In the genomic region with DNA sequence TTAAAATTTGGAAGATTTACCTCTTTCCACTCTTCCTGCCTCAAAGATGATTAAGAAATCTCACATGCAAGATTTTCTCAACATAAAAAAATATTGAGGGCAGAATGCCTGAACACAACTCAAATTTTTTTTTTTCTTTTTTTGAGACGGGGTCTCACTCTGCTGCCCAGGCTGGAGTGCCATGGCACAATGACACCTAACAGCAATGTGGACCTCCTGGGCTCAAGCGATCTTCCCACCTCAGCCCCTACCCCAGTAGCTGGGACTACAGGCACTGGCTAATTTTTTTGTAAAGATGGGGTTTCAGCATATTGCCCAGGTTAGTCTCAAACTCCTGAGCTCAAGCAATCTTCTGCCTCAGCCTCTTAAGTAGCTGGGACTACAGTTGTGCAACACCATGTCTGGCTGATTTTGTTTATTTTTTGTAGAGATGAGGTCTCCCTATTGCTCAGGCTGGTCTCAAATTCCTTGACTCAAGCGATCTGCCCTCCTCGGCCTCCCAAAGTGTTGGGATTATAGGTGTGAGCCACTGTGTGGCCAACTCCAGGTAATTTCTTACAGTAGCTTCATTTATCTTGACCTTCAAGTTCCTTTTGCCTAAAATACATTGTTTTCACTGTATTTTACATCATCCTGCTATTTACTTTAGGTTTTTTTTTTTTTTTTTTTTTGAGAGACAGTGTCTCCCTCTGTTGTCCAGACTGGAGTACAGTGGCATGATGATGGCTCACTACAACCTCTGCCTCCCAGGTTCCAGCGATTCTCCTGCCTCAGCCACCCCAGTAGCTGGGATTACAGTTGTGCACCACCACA, we compare ENCODE assay signal across 14 cellular contexts. TPM values are rescaled to one million over a fixed set of nuclear protein-coding genes. Genes with fewer than 3 reads are reported as not detected.
DNase-seq lines count a peak whose midpoint lies in the region; ATAC-seq and TF ChIP-seq lines count a peak whose summit lies in the region.
"Had no signal": no experiment of that assay in that cellular context is flagged by ENCODE, and none has a peak within 500 bp of the region (broad histone marks: within the 10 kb centered on the region; RNA-seq: fewer than 3 reads in every experiment).

No MANE protein-coding gene starts in this region.

- peak overlapping the region; percentile 82 for H3K27ac Mint-ChIP-seq in GM23338
- H3K27ac Mint-ChIP-seq in activated T-helper 2 cell treated with anti-CD3 and anti-CD28 coated beads, Interferon-gamma antibody, Interleukin-2, Interleukin-4, amounts not matched to agents 10 μg/mL and 5 μg/mL and 100 μg/mL, durations not matched to agents 14 hours and 24 hours and 36 hours = peak overlapping the region; percentile 35
- H3K27ac Mint-ChIP-seq: stimulated activated naive CD8-positive, alpha-beta T cell treated with anti-CD3 and anti-CD28 coated beads, Interleukin-15, amount 100 ng/mL, for 72 hours had no signal

- no peak overlapping the region for H2AFZ ChIP-seq in GM23338

- 0 out of 2 replicates have a peak, but pooled peaks cover 3% of the 10 kb centered on the region for H3F3A ChIP-seq in GM23338 (replicated peaks; ENCODE audit: low read depth)

- H3K4me1 Mint-ChIP-seq in GM23338 = peaks cover 27% of the 10 kb centered on the region
- peaks cover 27% of the 10 kb centered on the region for H3K4me1 Mint-ChIP-seq in activated T-helper 2 cell treated with anti-CD3 and anti-CD28 coated beads, Interferon-gamma antibody, Interleukin-2, Interleukin-4, amounts not matched to agents 10 μg/mL and 5 μg/mL and 100 μg/mL, durations not matched to agents 14 hours and 24 hours and 36 hours (ENCODE audit: low read depth)

- H3K36me3 Mint-ChIP-seq in GM23338 (ENCODE audit: low read depth) = peaks cover 41% of the 10 kb centered on the region
- H3K36me3 Mint-ChIP-seq in activated T-helper 2 cell treated with anti-CD3 and anti-CD28 coated beads, Interferon-gamma antibody, Interleukin-2, Interleukin-4, amounts not matched to agents 10 μg/mL and 5 μg/mL and 100 μg/mL, durations not matched to agents 14 hours and 24 hours and 36 hours (ENCODE audit: low read depth) = peaks cover 45% of the 10 kb centered on the region

- peaks cover 100% of the 10 kb centered on the region for H3K79me2 ChIP-seq in GM23338 (replicated peaks; ENCODE audit: insufficient read depth)

- peaks cover 6% of the 10 kb centered on the region for H3K27me3 Mint-ChIP-seq in GM23338 (ENCODE audit: insufficient read depth, low read depth, poor library complexity)
- H3K27me3 Mint-ChIP-seq in activated T-helper 2 cell treated with anti-CD3 and anti-CD28 coated beads, Interferon-gamma antibody, Interleukin-2, Interleukin-4, amounts not matched to agents 10 μg/mL and 5 μg/mL and 100 μg/mL, durations not matched to agents 14 hours and 24 hours and 36 hours (ENCODE audit: low read depth) = no peaks in the 10 kb centered on the region
- H3K27me3 Mint-ChIP-seq: stimulated activated naive CD8-positive, alpha-beta T cell treated with anti-CD3 and anti-CD28 coated beads, Interleukin-15, amount 100 ng/mL, for 72 hours had no signal

- H3K27ac ChIP-seq in GM23338 (ENCODE audit: low read depth) (peak overlapping the region; percentile 77; the same call in 1 of the 2 replicates), gastroesophageal sphincter (no peak overlapping the region)
- H3K27ac ChIP-seq: neutrophil had no signal

- ATAC-seq in GM23338 = no peak
- peak; percentile 34 for ATAC-seq in gastroesophageal sphincter
- ATAC-seq in HG02885 (IDR thresholded peaks at IDR 0.05; ENCODE audit: poor library complexity, unreplicated experiment) = no peak
- no peak for ATAC-seq in GM21576 (IDR thresholded peaks at IDR 0.05; ENCODE audit: unreplicated experiment)
- ATAC-seq: activated naive CD4-positive, alpha-beta T cell treated with anti-CD3 and anti-CD28 coated beads, Interleukin-2, amount 50 U/mL, for 72 hours; stimulated activated naive CD8-positive, alpha-beta T cell treated with anti-CD3 and anti-CD28 coated beads, Interleukin-15, amount 100 ng/mL, for 72 hours had no signal

- H3K9me3 ChIP-seq in gastroesophageal sphincter = no peaks in the 10 kb centered on the region
- H3K9me3 ChIP-seq in MG63 = no peaks in the 10 kb centered on the region
- H3K9me3 ChIP-seq: Caco-2, neutrophil had no signal

- H3K4me1 ChIP-seq in GM23338 (ENCODE audit: insufficient read depth) = peaks cover 26% of the 10 kb centered on the region
- H3K4me1 ChIP-seq in gastroesophageal sphincter = peaks cover 0 to 74% (median 3%) of the 10 kb centered on the region in 3 donors
- H3K4me1 ChIP-seq: Caco-2 had no signal

- H3K36me3 ChIP-seq in GM23338 (ENCODE audit: insufficient read depth) (no peaks in the 10 kb centered on the region), gastroesophageal sphincter (peaks cover 0 to 21% of the 10 kb centered on the region in 2 donors), MG63 (peaks cover 81% of the 10 kb centered on the region)
- H3K36me3 ChIP-seq: neutrophil had no signal

- no peak for TF ChIP-seq POLR2A in gastroesophageal sphincter (IDR thresholded peaks at IDR 0.05)

- DNase-seq in AG09309 (ENCODE audit: low read depth) (peak; percentile 32), GM23338 (ENCODE audit: low spot score) (no peak), putamen (ENCODE audit: low spot score) (no peak), MG63 (no peak)
- no peak for DNase-seq in activated T-helper 2 cell treated with anti-CD3 and anti-CD28 coated beads, Interferon-gamma antibody, Interleukin-2, Interleukin-4, amounts not matched to agents 10 μg/mL and 5 μg/mL and 100 μg/mL, durations not matched to agents 14 hours and 24 hours and 36 hours (ENCODE audit: low spot score)
- DNase-seq: NCI-H446 treated with DMSO at 0.1 percent for 48 hours; SIG-M5; stimulated activated naive CD8-positive, alpha-beta T cell treated with anti-CD3 and anti-CD28 coated beads, Interleukin-15, amount 100 ng/mL, for 72 hours had no signal

- TF ChIP-seq EP300 in gastroesophageal sphincter (IDR thresholded peaks at IDR 0.05) = no peak

- H4K20me1 ChIP-seq in GM23338 (replicated peaks; ENCODE audit: insufficient read depth) = peaks cover 81% of the 10 kb centered on the region

- no peak overlapping the region for H3K4me2 ChIP-seq in GM23338

- H3K9me3 Mint-ChIP-seq in GM23338 = no peaks in the 10 kb centered on the region
- H3K9me3 Mint-ChIP-seq in activated T-helper 2 cell treated with anti-CD3 and anti-CD28 coated beads, Interferon-gamma antibody, Interleukin-2, Interleukin-4, amounts not matched to agents 10 μg/mL and 5 μg/mL and 100 μg/mL, durations not matched to agents 14 hours and 24 hours and 36 hours = no peaks in the 10 kb centered on the region
- H3K9me3 Mint-ChIP-seq: activated naive CD4-positive, alpha-beta T cell treated with anti-CD3 and anti-CD28 coated beads, Interleukin-2, amount 50 U/mL, for 72 hours; stimulated activated naive CD8-positive, alpha-beta T cell treated with anti-CD3 and anti-CD28 coated beads, Interleukin-15, amount 100 ng/mL, for 72 hours had no signal

- no peak for TF ChIP-seq CTCF in AG09309 (IDR thresholded peaks at IDR 0.05; ENCODE audit: control insufficient read depth, insufficient read depth, low read depth, low read length, missing control alignments)
- peak; percentile 14 to 23; a peak in 2 of 4 replicates for TF ChIP-seq CTCF in GM23338 (conservative IDR thresholded peaks at IDR 0.05; ENCODE audit: low read depth in 2 of 2)
- TF ChIP-seq CTCF in gastroesophageal sphincter (IDR thresholded peaks at IDR 0.05) = no peak

- H3K27me3 ChIP-seq in GM23338 (ENCODE audit: insufficient read depth) = no peaks in the 10 kb centered on the region
- no peaks in the 10 kb centered on the region for H3K27me3 ChIP-seq in gastroesophageal sphincter
- no peaks in the 10 kb centered on the region for H3K27me3 ChIP-seq in MG63
- H3K27me3 ChIP-seq: neutrophil had no signal

- intact Hi-C loops in activated T-helper 2 cell treated with anti-CD3 and anti-CD28 coated beads, Interferon-gamma antibody, Interleukin-2, Interleukin-4, amounts not matched to agents 10 μg/mL and 5 μg/mL and 100 μg/mL, durations not matched to agents 14 hours and 24 hours and 36 hours (cut with micrococcal nuclease) = no loop called here

- H3K4me3 Mint-ChIP-seq in GM23338 = no peak overlapping the region
- no peak overlapping the region for H3K4me3 Mint-ChIP-seq in activated T-helper 2 cell treated with anti-CD3 and anti-CD28 coated beads, Interferon-gamma antibody, Interleukin-2, Interleukin-4, amounts not matched to agents 10 μg/mL and 5 μg/mL and 100 μg/mL, durations not matched to agents 14 hours and 24 hours and 36 hours (ENCODE audit: low read depth)
- H3K4me3 Mint-ChIP-seq: stimulated activated naive CD8-positive, alpha-beta T cell treated with anti-CD3 and anti-CD28 coated beads, Interleukin-15, amount 100 ng/mL, for 72 hours had no signal

- H3K9me2 ChIP-seq in GM23338 (ENCODE audit: insufficient read depth) = no peaks in the 10 kb centered on the region

- H3K4me3 ChIP-seq in AG09309 (ENCODE audit: control insufficient read depth, low read depth, low read length) (no peak overlapping the region), GM23338 (no peak overlapping the region), gastroesophageal sphincter (no peak overlapping the region), MG63 (no peak overlapping the region)

- 70 to 93% methylated on average over 2 to 4 of the region's 5 CpGs for WGBS in gastroesophageal sphincter (ENCODE audit: low coverage in 1 of 2), 2 donors

RNA-seq across cellular contexts. Expression of a gene that starts 10.4 kb away (rescaled TPM):
- total RNA-seq in GM23338 (2014; rRNA removed; shearing (Covaris generic)) = 296 and 307 TPM in 2 replicates
- 239 and 255 TPM in 2 replicates for polyA plus RNA-seq in GM23338 (2016; fragmentation: Nextera tagmentation; extraction: Ambion mirVana)
- 176 and 180 TPM in 2 replicates for total RNA-seq in activated T-helper 2 cell treated with anti-CD3 and anti-CD28 coated beads, Interferon-gamma antibody, Interleukin-2, Interleukin-4, amounts not matched to agents 10 μg/mL and 5 μg/mL and 100 μg/mL, durations not matched to agents 14 hours and 24 hours and 36 hours
- total RNA-seq in gastroesophageal sphincter = 100 to 1,000 TPM; 130 to 180 (median 138) TPM
- total RNA-seq in MG63 (2014; rRNA removed; shearing (Covaris generic); ENCODE audit: low replicate concordance) = 228 and 336 TPM in 2 replicates

RNA-seq across cellular contexts. Expression of a gene that starts 35.7 kb away (rescaled TPM):
- 9.1 and 14.8 TPM in 2 replicates for total RNA-seq in GM23338 (2014; rRNA removed; shearing (Covaris generic))
- 6.4 and 7.1 TPM in 2 replicates for polyA plus RNA-seq in GM23338 (2016; fragmentation: Nextera tagmentation; extraction: Ambion mirVana)
- 26.2 and 26.7 TPM in 2 replicates for total RNA-seq in activated T-helper 2 cell treated with anti-CD3 and anti-CD28 coated beads, Interferon-gamma antibody, Interleukin-2, Interleukin-4, amounts not matched to agents 10 μg/mL and 5 μg/mL and 100 μg/mL, durations not matched to agents 14 hours and 24 hours and 36 hours
- 10 to 100 TPM; 17.0 to 74.8 (median 43.4) TPM for total RNA-seq in gastroesophageal sphincter
- 13.6 and 18.5 TPM in 2 replicates for total RNA-seq in MG63 (2014; rRNA removed; shearing (Covaris generic); ENCODE audit: low replicate concordance)

RNA-seq across cellular contexts. Expression of a gene that starts 59.2 kb away (rescaled TPM):
- total RNA-seq in GM23338 (2014; rRNA removed; shearing (Covaris generic)) = 14.4 and 16.0 TPM in 2 replicates
- 4.6 and 4.7 TPM in 2 replicates for polyA plus RNA-seq in GM23338 (2016; fragmentation: Nextera tagmentation; extraction: Ambion mirVana)
- total RNA-seq in activated T-helper 2 cell treated with anti-CD3 and anti-CD28 coated beads, Interferon-gamma antibody, Interleukin-2, Interleukin-4, amounts not matched to agents 10 μg/mL and 5 μg/mL and 100 μg/mL, durations not matched to agents 14 hours and 24 hours and 36 hours = 1.5 and 2.0 TPM in 2 replicates
- 1 to 10 TPM in 3 of 4 donors, under 1 TPM in 1; 0.84 to 1.3 (median 1.1) TPM for total RNA-seq in gastroesophageal sphincter
- total RNA-seq in MG63 (2014; rRNA removed; shearing (Covaris generic); ENCODE audit: low replicate concordance) = 1.7 and 3.2 TPM in 2 replicates

Comparison
In these comparisons a context has a peak if more than half of its experiments do, and no peak if none do; other contexts are left out.
1. CTCF ChIP-seq: peak in GM23338 (2 of 2); none in AG09309 (single experiment) and gastroesophageal sphincter (0 of 4).